Comparison of ENCODE assay signal across 8 cellular contexts in genomic region chr1:16206547-16207317, GRCh38. TPM values are rescaled to one million over a fixed set of nuclear protein-coding genes. Genes with fewer than 3 reads are reported as not detected.
A peak's percentile ranks its signal among the peaks of the same experiment; 100 is the strongest.
DNase-seq lines count a peak whose midpoint lies in the region; ATAC-seq lines count a peak whose summit lies in the region.

No MANE protein-coding gene starts in this region.

- no peaks in the 10 kb centered on the region for H3K9me3 ChIP-seq in HUES48 (ENCODE audit: control insufficient read depth, insufficient read depth, low read length)
- no peaks in the 10 kb centered on the region for H3K9me3 ChIP-seq in mononuclear cell (ENCODE audit: low read depth, low read length)

- peak overlapping the region; percentile 63 for H3K4me3 ChIP-seq in HUES48 (ENCODE audit: low read depth, low read length)
- peak overlapping the region; percentile 45 for H3K4me3 ChIP-seq in mononuclear cell (ENCODE audit: low read length)

- peak; percentile 85 for ATAC-seq in GM21381 (IDR thresholded peaks at IDR 0.05; ENCODE audit: unreplicated experiment)

- H3K4me1 ChIP-seq in HUES48 (ENCODE audit: control insufficient read depth, insufficient read depth, low read length) (peaks cover 24% of the 10 kb centered on the region), mononuclear cell (ENCODE audit: insufficient read depth, low read length) (peaks cover 15% of the 10 kb centered on the region)

- H3K27ac ChIP-seq in HUES48 (ENCODE audit: low read depth, low read length): peak overlapping the region; percentile 84

- DNase-seq in COLO829 (ENCODE audit: low spot score) (peak; percentile 91), NOMO-1 treated with dmso at 0.1 percent for 144 hours (lab: John Stamatoyannopoulos, UW; ENCODE audit: unreplicated experiment) (peak; percentile 96), epidermal melanocyte (ENCODE audit: insufficient read length, low spot score) (peak; percentile 87)
- peak; percentile 92 for DNase-seq in activated CD8-positive, alpha-beta memory T cell treated with anti-CD3 and anti-CD28 coated beads, Interleukin-2, amount 50 U/mL, for 4 hours
- peak; percentile 78 to 83 for DNase-seq in stimulated activated CD8-positive, alpha-beta memory T cell treated with anti-CD3 and anti-CD28 coated beads, Interleukin-2, amount 100 ng/mL, for 1 hour (ENCODE audit: low read depth in 2 of 2)

- H3K27me3 ChIP-seq in HUES48 (ENCODE audit: control insufficient read depth, insufficient read depth, low read length) (no peaks in the 10 kb centered on the region), mononuclear cell (ENCODE audit: insufficient read depth, low read length) (no peaks in the 10 kb centered on the region)

- peak overlapping the region; percentile 49 for H3K9ac ChIP-seq in HUES48 (ENCODE audit: low read depth, low read length)

- H3K36me3 ChIP-seq in HUES48 (ENCODE audit: control insufficient read depth, insufficient read depth, low read length): peaks cover 27% of the 10 kb centered on the region

RNA-seq across cellular contexts. Expression of gene ARHGEF19, which starts 5.7 kb away (rescaled TPM):
- total RNA-seq in mononuclear cell: 1.9 TPM

RNA-seq across cellular contexts. Expression of gene CPLANE2, which starts 30.3 kb away (rescaled TPM):
- 1.8 TPM for total RNA-seq in mononuclear cell

RNA-seq across cellular contexts. Expression of gene EPHA2, which starts 50.9 kb away (rescaled TPM):
- total RNA-seq in mononuclear cell: 0.63 TPM

Comparison
In these comparisons a context has a peak if more than half of its experiments do, and no peak if none do; other contexts are left out.
1. Peak in every context shown above with its lines: DNase-seq, ATAC-seq, H3K4me3 ChIP-seq and H3K27ac ChIP-seq.